In genomic region chr9:33165263-33166151, GRCh38 we compare ENCODE assay signal across 8 cellular contexts. TPM values are rescaled to one million over a fixed set of nuclear protein-coding genes. Genes with fewer than 3 reads are reported as not detected.
DNase-seq lines count a peak whose midpoint lies in the region; ATAC-seq and TF ChIP-seq lines count a peak whose summit lies in the region.

No MANE protein-coding gene starts in this region.

- H3K27me3 Mint-ChIP-seq in CD4-positive, alpha-beta T cell: no peaks in the 10 kb centered on the region

- peaks cover 74% of the 10 kb centered on the region for H3K4me1 Mint-ChIP-seq in CD4-positive, alpha-beta T cell (ENCODE audit: low read depth)

- TF ChIP-seq RAD21 in Ishikawa (IDR thresholded peaks at IDR 0.05; ENCODE audit: low read depth): no peak

- peaks cover 29% of the 10 kb centered on the region for H3K4me1 ChIP-seq in ovary (ENCODE audit: insufficient read depth)

- TF ChIP-seq CTCF in CD4-positive, alpha-beta T cell (IDR thresholded peaks at IDR 0.05): no peak
- no peak for TF ChIP-seq CTCF in fibroblast of pulmonary artery (IDR thresholded peaks at IDR 0.05; ENCODE audit: low read length, missing control alignments)
- no peak for TF ChIP-seq CTCF in ovary (IDR thresholded peaks at IDR 0.05)

- H3K9me3 Mint-ChIP-seq in CD4-positive, alpha-beta T cell: no peaks in the 10 kb centered on the region

- peak overlapping the region; percentile 93 for H3K4me3 Mint-ChIP-seq in CD4-positive, alpha-beta T cell

- no peaks in the 10 kb centered on the region for H3K36me3 ChIP-seq in ovary

- TF ChIP-seq EP300 in Ishikawa (IDR thresholded peaks at IDR 0.05; ENCODE audit: borderline replicate concordance): no peak
- peak; percentile 95 for TF ChIP-seq EP300 in ovary (IDR thresholded peaks at IDR 0.05)

- CTCF ChIA-PET in CD4-positive, alpha-beta T cell (lab: Charles Lee): no interaction called here

- peak overlapping the region; percentile 97 for H3K27ac Mint-ChIP-seq in CD4-positive, alpha-beta T cell

- ATAC-seq in CD4-positive, alpha-beta T cell (ENCODE audit: poor library complexity): no peak
- peak; percentile 34 for ATAC-seq in GM18907 (IDR thresholded peaks at IDR 0.05; ENCODE audit: unreplicated experiment)

- H3K4me3 ChIP-seq in fibroblast of pulmonary artery (replicated peaks; ENCODE audit: low read depth, low read length): peak overlapping the region; percentile 99
- H3K4me3 ChIP-seq in ovary: peak overlapping the region; percentile 76

- H3K27me3 ChIP-seq in CD4-positive, alpha-beta T cell (ENCODE audit: control insufficient read depth, insufficient read depth, low read length): no peaks in the 10 kb centered on the region
- H3K27me3 ChIP-seq in ovary: no peaks in the 10 kb centered on the region

- H3K9me3 ChIP-seq in CD4-positive, alpha-beta T cell (ENCODE audit: control insufficient read depth, low read length): no peaks in the 10 kb centered on the region
- H3K9me3 ChIP-seq in ovary: no peaks in the 10 kb centered on the region

- DNase-seq in CD4-positive, alpha-beta T cell: no peak
- peak; percentile 46 for DNase-seq in activated CD4-positive, alpha-beta T cell treated with anti-CD3 and anti-CD28 coated beads for 48 hours
- peak; percentile 98 for DNase-seq in fibroblast of pulmonary artery (ENCODE audit: low read depth)
- peak; percentile 42 to 83 (median 60) for DNase-seq in ovary
- no peak for DNase-seq in NCI-H187 treated with DMSO at 0.1 percent for 48 hours (lab: John Stamatoyannopoulos, UW)
- DNase-seq in NCI-H1105 treated with DMSO at 0.1 percent for 48 hours (lab: John Stamatoyannopoulos, UW): no peak

- 6 to 9% (median 7%) methylated on average over 10 of the region's 10 CpGs for WGBS in ovary, 3 donors

- no peaks in the 10 kb centered on the region for H3K36me3 Mint-ChIP-seq in CD4-positive, alpha-beta T cell (ENCODE audit: low read depth)

- intact Hi-C loops in CD4-positive, alpha-beta T cell (cut with DNase I, micrococcal nuclease): loop anchor here (2.0 to 10.0 kb wide), 9 partner anchors 17 to 1212 kb away; partner anchors contain the start of genes BAG1 (in 2 of the 2), CHMP5 (in 2 of the 2), MYORG (in 1 of the 2) and NOL6 (in 1 of the 2)
- intact Hi-C loops in ovary (cut with DNase I): loop anchor here in 2 of 4 donors (10.0 kb wide), 2 partner anchors 49 to 1499 kb away; partner anchors contain the start of gene CCL27 (in 1 of the 2)

- POLR2A ChIA-PET in CD4-positive, alpha-beta T cell (lab: Charles Lee): interaction anchor here (3.4 to 3.7 kb wide), 2 partner anchors 24 to 89 kb away, joined by 33 to 40 read pairs; partner anchors contain the start of gene SMU1

- peak; percentile 19 for TF ChIP-seq POLR2A in ovary (IDR thresholded peaks at IDR 0.05)

- peak overlapping the region; percentile 90 for H3K27ac ChIP-seq in CD4-positive, alpha-beta T cell (ENCODE audit: low read depth, low read length)
- peak overlapping the region; percentile 79 to 95 for H3K27ac ChIP-seq in ovary

TF ChIP-seq in Ishikawa, 13 proteins besides CTCF, POLR2A, EP300 and RAD21:
- peak; percentile 88 for TF ChIP-seq CEBPB (IDR thresholded peaks at IDR 0.05)
- no peak for TF ChIP-seq TEAD4 (IDR thresholded peaks at IDR 0.05)
TF ChIP-seq in Ishikawa: peak in this region for 1.

RNA-seq across cellular contexts. Expression of gene B4GALT1, which starts 1.6 kb away (rescaled TPM):
- total RNA-seq in CD4-positive, alpha-beta T cell: 10 to 100 TPM; 74.7 to 77.0 TPM
- 100 to 1,000 TPM in 3 of 7 donors, 10 to 100 TPM in 4; 77.9 to 226 (median 88.3) TPM for total RNA-seq in ovary
- polyA plus RNA-seq in ovary: 100 to 1,000 TPM in 1 of 2 donors, 10 to 100 TPM in 1; 35.8 to 120 TPM

Comparison
In these comparisons a context has a peak if more than half of its experiments do, and no peak if none do; other contexts are left out.
1. DNase-seq: peak in activated CD4-positive, alpha-beta T cell treated with anti-CD3 and anti-CD28 coated beads for 48 hours (single experiment), fibroblast of pulmonary artery (single experiment) and ovary (5 of 5); none in CD4-positive, alpha-beta T cell (0 of 10), NCI-H187 treated with DMSO at 0.1 percent for 48 hours (single experiment) and NCI-H1105 treated with DMSO at 0.1 percent for 48 hours (single experiment).